9 cellular contexts compared by ENCODE assay signal in the genomic region with DNA sequence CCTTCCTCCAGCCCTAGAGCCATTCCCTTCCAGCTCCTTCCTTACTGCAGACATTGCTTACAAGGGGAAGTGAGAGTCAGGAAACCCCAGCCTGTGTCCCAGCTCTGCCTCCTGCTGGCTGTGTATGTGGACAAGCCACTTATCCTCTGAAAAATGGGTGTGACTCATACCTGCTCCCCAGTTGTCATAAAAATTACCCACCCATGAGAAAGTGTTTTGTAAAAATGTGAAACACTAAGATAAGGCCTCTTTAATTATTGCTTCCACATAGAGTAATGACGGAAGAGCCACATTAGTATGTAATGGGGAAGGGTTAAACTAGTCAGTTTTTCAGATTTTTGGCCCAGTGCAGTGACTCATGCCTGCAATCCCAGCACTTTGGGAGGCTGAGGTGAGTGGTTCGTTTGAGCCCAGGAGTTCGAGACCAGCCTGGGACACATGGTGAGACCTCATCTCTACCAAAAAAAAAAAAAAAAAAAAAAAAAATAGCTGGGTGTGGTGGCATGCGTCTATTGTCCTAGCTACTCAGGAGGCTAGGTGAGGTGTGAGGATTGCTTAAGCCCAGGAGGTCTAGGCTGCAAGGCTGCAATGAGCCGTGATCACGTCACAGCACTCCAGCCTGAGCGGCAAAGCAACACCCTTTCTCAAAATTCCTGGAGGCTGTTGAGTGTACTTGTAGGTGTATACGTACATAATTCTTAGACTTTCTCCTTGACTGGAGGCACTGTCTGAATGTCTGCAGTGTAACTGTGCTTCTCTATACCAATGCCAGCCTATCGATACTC.
DNase-seq lines count a peak whose midpoint lies in the region; ATAC-seq and TF ChIP-seq lines count a peak whose summit lies in the region.
"Had no signal": no experiment of that assay in that cellular context is flagged by ENCODE, and none has a peak within 500 bp of the region (broad histone marks: within the 10 kb centered on the region; RNA-seq: fewer than 3 reads in every experiment).

No MANE protein-coding gene starts in this region.

- TF ChIP-seq CTCF in heart left ventricle (IDR thresholded peaks at IDR 0.05) (peak in 11 of 12 donors; percentile 19 to 58 (median 41)), uterus (IDR thresholded peaks at IDR 0.05) (no peak)

- H3K27ac ChIP-seq in heart left ventricle (peak overlapping the region; percentile 76 to 94 (median 87)), uterus (no peak overlapping the region)
- H3K27ac ChIP-seq: C4-2B had no signal

- intact Hi-C loops in heart left ventricle (cut with DNase I) (loop anchor here in 2 of 10 donors (1.0 to 2.0 kb wide), 2 partner anchors 14 to 16 kb away; no protein-coding TSS in a partner anchor), uterus (cut with DNase I; ENCODE audit: low total_unique reads) (no loop called here)

- ATAC-seq in heart left ventricle (peak; percentile 38 to 75 (median 51)), GM21737 (IDR thresholded peaks at IDR 0.05; ENCODE audit: unreplicated experiment) (no peak)

- H3K36me3 ChIP-seq in heart left ventricle, result no peaks in the 10 kb centered on the region
- H3K36me3 ChIP-seq in uterus, result no peaks in the 10 kb centered on the region

- TF ChIP-seq POLR2A in heart left ventricle (IDR thresholded peaks at IDR 0.05) (no peak), uterus (IDR thresholded peaks at IDR 0.05) (no peak)

- H3K9me3 ChIP-seq in heart left ventricle (no peaks in the 10 kb centered on the region), uterus (no peaks in the 10 kb centered on the region)

- peak; percentile 18 for DNase-seq in NCI-H2196 (lab: John Stamatoyannopoulos, UW; ENCODE audit: unreplicated experiment)
- DNase-seq in NCI-H2196 treated with DMSO at 0.1 percent for 48 hours (lab: John Stamatoyannopoulos, UW; ENCODE audit: unreplicated experiment), result no peak
- DNase-seq in RPMI8226, result peak; percentile 49
- DNase-seq in heart left ventricle, result peak; percentile 33 to 70 (median 52)
- peak; percentile 46 for DNase-seq in superior temporal gyrus (ENCODE audit: extremely low spot score)
- DNase-seq in T-helper 1 cell, result no peak
- no peak for DNase-seq in uterus

- H3K4me1 ChIP-seq in heart left ventricle (peaks cover 0 to 22% (median 0%) of the 10 kb centered on the region in 12 donors), uterus (peaks cover 0 to 4% of the 10 kb centered on the region in 2 donors)

- 89 to 91% (median 90%) methylated on average over 9 of the region's 9 CpGs for WGBS in heart left ventricle, 4 donors

- H3K4me3 ChIP-seq in heart left ventricle, result peak overlapping the region in 2 of 12 donors; percentile 11 to 21
- H3K4me3 ChIP-seq in uterus, result no peak overlapping the region

- no peaks in the 10 kb centered on the region for H3K27me3 ChIP-seq in heart left ventricle
- H3K27me3 ChIP-seq in uterus, result no peaks in the 10 kb centered on the region

Comparison
In these comparisons a context has a peak if more than half of its experiments do, and no peak if none do; other contexts are left out.
1. DNase-seq: peak in NCI-H2196 (single experiment), RPMI8226 (single experiment), heart left ventricle (5 of 5) and superior temporal gyrus (single experiment); none in NCI-H2196 treated with DMSO at 0.1 percent for 48 hours (single experiment), T-helper 1 cell (0 of 5) and uterus (0 of 2).
2. H3K27ac ChIP-seq: peak in heart left ventricle (12 of 12); none in uterus (0 of 2).
3. CTCF ChIP-seq: peak in heart left ventricle (11 of 12); none in uterus (0 of 4).